ENCODE assay signal across 1 cellular context in the genomic region with DNA sequence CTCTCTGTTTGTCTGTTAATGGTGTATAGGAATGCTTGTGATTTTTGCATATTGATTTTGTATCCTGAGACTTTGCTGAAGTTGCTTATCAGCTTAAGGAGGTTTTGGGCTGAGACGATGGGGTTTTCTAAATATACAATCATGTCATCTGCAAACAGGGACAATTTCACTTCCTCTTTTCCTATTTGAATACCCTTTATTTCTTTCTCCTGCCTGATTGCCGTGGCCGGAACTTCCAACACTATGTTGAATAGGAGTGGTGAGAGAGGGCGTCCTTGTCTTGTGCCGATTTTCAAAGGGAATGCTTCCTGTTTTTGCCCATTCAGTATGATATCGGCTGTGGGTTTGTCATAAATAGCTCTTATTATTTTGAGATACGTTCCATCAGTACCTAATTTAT. TPM values are rescaled to one million over a fixed set of nuclear protein-coding genes. Genes with fewer than 3 reads are reported as not detected.
"Had no signal": no experiment of that assay in that cellular context is flagged by ENCODE, and none has a peak within 500 bp of the region (broad histone marks: within the 10 kb centered on the region; RNA-seq: fewer than 3 reads in every experiment).

No MANE protein-coding gene starts in this region.

RNA-seq across cellular contexts. Expression of gene CACNA1D, which starts 24.7 kb away (rescaled TPM):
- total RNA-seq: activated naive CD8-positive, alpha-beta T cell treated with anti-CD3 and anti-CD28 coated beads, Interleukin-2, amount 10 ng/mL, durations not matched to agents 7 days and 5 days had no signal
